ENCODE assay signal across 17 cellular contexts in the genomic region with DNA sequence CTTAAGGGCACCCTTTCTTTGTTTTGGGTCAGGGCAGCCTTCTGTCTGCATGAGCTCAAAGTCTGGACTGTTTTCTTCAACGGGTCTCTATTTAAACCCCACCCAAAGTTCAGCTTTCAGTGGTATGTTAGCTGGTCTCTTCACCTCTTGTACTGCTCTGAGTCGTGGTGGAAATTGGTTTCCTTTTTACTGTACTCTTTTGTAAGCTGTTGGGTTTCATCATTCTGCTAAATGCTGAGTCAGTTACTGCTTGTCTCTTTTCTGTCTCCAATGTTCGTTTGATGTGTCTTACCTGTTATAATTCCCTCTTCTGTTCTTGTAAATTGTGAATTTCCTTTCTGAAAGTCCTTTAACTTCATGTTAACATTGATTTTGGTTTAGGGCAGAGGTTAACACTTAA.
"Had no signal": no experiment of that assay in that cellular context is flagged by ENCODE, and none has a peak within 500 bp of the region (broad histone marks: within the 10 kb centered on the region; RNA-seq: fewer than 3 reads in every experiment).

No MANE protein-coding gene starts in this region.

- H3K36me3 ChIP-seq: gastroesophageal sphincter, heart left ventricle, stomach, upper lobe of left lung had no signal

- H3K4me1 ChIP-seq: gastroesophageal sphincter, heart left ventricle, stomach, upper lobe of left lung had no signal

- ATAC-seq: activated CD8-positive, alpha-beta T cell treated with anti-CD3 and anti-CD28 coated beads, Interleukin-2, amount 10 ng/mL, durations not matched to agents 7 days and 5 days; gastroesophageal sphincter; heart left ventricle; left ventricle myocardium superior had no signal

- H3K4me3 ChIP-seq: gastroesophageal sphincter, heart left ventricle, stomach, upper lobe of left lung had no signal

- H3K27ac ChIP-seq: gastroesophageal sphincter, heart left ventricle, stomach, upper lobe of left lung had no signal

- DNase-seq: activated CD4-positive, alpha-beta T cell treated with anti-CD3 and anti-CD28 coated beads, Interleukin-2, amount 10 ng/mL, durations not matched to agents 7 days and 5 days; activated CD8-positive, alpha-beta T cell treated with anti-CD3 and anti-CD28 coated beads, Interleukin-2, amount 10 ng/mL, durations not matched to agents 7 days and 5 days; activated naive CD4-positive, alpha-beta T cell treated with anti-CD3 and anti-CD28 coated beads for 36 hours; activated T-cell treated with anti-CD3 and anti-CD28 coated beads, Interleukin-2, amount 50 U/mL, for 24 hours; aorta; cortex of kidney; left ventricle myocardium superior; occipital lobe; posterior cingulate gyrus; retina; stimulated activated CD4-positive, alpha-beta T cell treated with anti-CD3 and anti-CD28 coated beads, Interleukin-2, amount 100 ng/mL, for 48 hours; stomach; T1000; upper lobe of left lung had no signal

- H3K27me3 ChIP-seq: gastroesophageal sphincter, heart left ventricle, stomach, upper lobe of left lung had no signal

- FAIRE-seq: endometrium had no signal
